In genomic region chr22:37126882-37127281, GRCh38 we compare ENCODE assay signal across 10 cellular contexts. TPM values are rescaled to one million over a fixed set of nuclear protein-coding genes. Genes with fewer than 3 reads are reported as not detected.
DNase-seq lines count a peak whose midpoint lies in the region; ATAC-seq and TF ChIP-seq lines count a peak whose summit lies in the region.
"Had no signal": no experiment of that assay in that cellular context is flagged by ENCODE, and none has a peak within 500 bp of the region (broad histone marks: within the 10 kb centered on the region; RNA-seq: fewer than 3 reads in every experiment).

No MANE protein-coding gene starts in this region.

- H4K5ac ChIP-seq in mesendoderm (ENCODE audit: low read length) = no peak overlapping the region

- H2BK5ac ChIP-seq in mesendoderm (ENCODE audit: low read length) = no peak overlapping the region

- intact Hi-C loops in posterior vena cava (cut with DNase I) = no loop called here

- no peak for ATAC-seq in natural killer cell treated with Interleukin-12 subunit alpha and Interleukin-12 subunit beta and Interleukin-15 and Interleukin-18, amount 100 ng/mL, for 72 hours
- no peak for ATAC-seq in HG02763 (IDR thresholded peaks at IDR 0.05; ENCODE audit: unreplicated experiment)

- peaks cover 70% of the 10 kb centered on the region for H3K27me3 ChIP-seq in MM.1S (replicated peaks; ENCODE audit: insufficient read depth, low read length)
- no peaks in the 10 kb centered on the region for H3K27me3 ChIP-seq in mesendoderm (ENCODE audit: insufficient read depth, low read length, poor library complexity)

- H3K4me1 Mint-ChIP-seq in natural killer cell treated with Interleukin-12 subunit alpha and Interleukin-12 subunit beta and Interleukin-15 and Interleukin-18, amount 100 ng/mL, for 72 hours (ENCODE audit: low read depth in 2 of 2) = peaks cover 57 to 67% of the 10 kb centered on the region in 2 donors

- no peak overlapping the region for H3K4ac ChIP-seq in mesendoderm (ENCODE audit: low read depth, low read length)

- CTCF ChIA-PET in GM10248 (lab: Yijun Ruan, JAX) = interaction anchor here (1.1 to 5.7 kb wide), 7 partner anchors 9 to 82 kb away, joined by 3 to 37 read pairs (median 8); partner anchors contain the start of gene IL2RB

- H3K79me2 ChIP-seq in MM.1S (ENCODE audit: low read length) (no peaks in the 10 kb centered on the region), mesendoderm (ENCODE audit: control insufficient read depth, insufficient read depth, low read length) (no peaks in the 10 kb centered on the region)

- no peak overlapping the region for H4K8ac ChIP-seq in mesendoderm (ENCODE audit: low read depth, low read length)

- H3K27me3 Mint-ChIP-seq in natural killer cell treated with Interleukin-12 subunit alpha and Interleukin-12 subunit beta and Interleukin-15 and Interleukin-18, amount 100 ng/mL, for 72 hours = no peaks in the 10 kb centered on the region
- H3K27me3 Mint-ChIP-seq: memory B cell had no signal

- no peak overlapping the region for H2BK120ac ChIP-seq in mesendoderm (ENCODE audit: low read depth, low read length)

- no peaks in the 10 kb centered on the region for H3K9me2 ChIP-seq in MM.1S (replicated peaks; ENCODE audit: insufficient read depth, low read length)

- H3K18ac ChIP-seq in mesendoderm (ENCODE audit: low read length) = no peak overlapping the region

- POLR2A ChIA-PET in GM10248 (lab: Yijun Ruan, JAX) = interaction anchor here (1.0 kb wide), 1 partner anchor 108 kb away, joined by 3 read pairs; the partner anchor contains the start of genes MPST and TST

- H3K4me3 ChIP-seq in MM.1S (ENCODE audit: low read length) (no peak overlapping the region), astrocyte of the cerebellum (ENCODE audit: low read depth, low read length) (no peak overlapping the region), mesendoderm (ENCODE audit: low read length) (no peak overlapping the region)

- H3K4me2 ChIP-seq in MM.1S (ENCODE audit: low read depth, low read length) = no peak overlapping the region
- no peak overlapping the region for H3K4me2 ChIP-seq in mesendoderm (ENCODE audit: low read length)

- peak; percentile 35 for TF ChIP-seq CTCF in GM10248 (IDR thresholded peaks at IDR 0.05; ENCODE audit: control extremely low read depth, extremely low read depth, low read depth, missing control alignments)
- peak; percentile 53 for TF ChIP-seq CTCF in MM.1S (IDR thresholded peaks at IDR 0.05; ENCODE audit: low read length)
- peak; percentile 36 for TF ChIP-seq CTCF in astrocyte of the cerebellum (IDR thresholded peaks at IDR 0.05; ENCODE audit: low read depth, low read length, missing control alignments)

- H2AFZ ChIP-seq in MM.1S (ENCODE audit: low read length) = no peak overlapping the region

- H3K36me3 ChIP-seq in MM.1S (replicated peaks; ENCODE audit: insufficient read depth, low read length) (no peaks in the 10 kb centered on the region), mesendoderm (ENCODE audit: control insufficient read depth, insufficient read depth, low read length) (no peaks in the 10 kb centered on the region)

- H3K79me1 ChIP-seq in mesendoderm (ENCODE audit: low read length) = no peaks in the 10 kb centered on the region

- no peak overlapping the region for H2AK5ac ChIP-seq in mesendoderm (ENCODE audit: low read length)

- no peaks in the 10 kb centered on the region for H4K20me1 ChIP-seq in MM.1S (ENCODE audit: insufficient read depth, low read length)

- no peaks in the 10 kb centered on the region for H3K9me3 Mint-ChIP-seq in natural killer cell treated with Interleukin-12 subunit alpha and Interleukin-12 subunit beta and Interleukin-15 and Interleukin-18, amount 100 ng/mL, for 72 hours
- H3K9me3 Mint-ChIP-seq: memory B cell had no signal

- no peak overlapping the region for H3K9ac ChIP-seq in MM.1S (ENCODE audit: low read length)
- H3K9ac ChIP-seq in mesendoderm (ENCODE audit: low read length) = no peak overlapping the region

- in situ Hi-C loops in astrocyte of the cerebellum (cut with HindIII; ENCODE audit: low sequenced_read_pairs) = no loop called here

- H2BK15ac ChIP-seq in mesendoderm (replicated peaks; ENCODE audit: low read depth) = no peak overlapping the region

- peak overlapping the region; percentile 100 for H3K27ac Mint-ChIP-seq in natural killer cell treated with Interleukin-12 subunit alpha and Interleukin-12 subunit beta and Interleukin-15 and Interleukin-18, amount 100 ng/mL, for 72 hours
- H3K27ac Mint-ChIP-seq: memory B cell had no signal

- no peaks in the 10 kb centered on the region for H3F3A ChIP-seq in MM.1S (ENCODE audit: insufficient read depth, low read length)

- H3K36me3 Mint-ChIP-seq in natural killer cell treated with Interleukin-12 subunit alpha and Interleukin-12 subunit beta and Interleukin-15 and Interleukin-18, amount 100 ng/mL, for 72 hours = no peaks in the 10 kb centered on the region
- H3K36me3 Mint-ChIP-seq: memory B cell had no signal

- WGBS in mesendoderm (ENCODE audit: extremely low coverage, insufficient coverage, low lambda C conversion rate) = no CpG with 5 or more reads among the region's 5 CpGs

- H3K23ac ChIP-seq in mesendoderm (ENCODE audit: low read length) = no peak overlapping the region

- no peak overlapping the region for H3K4me3 Mint-ChIP-seq in natural killer cell treated with Interleukin-12 subunit alpha and Interleukin-12 subunit beta and Interleukin-15 and Interleukin-18, amount 100 ng/mL, for 72 hours
- H3K4me3 Mint-ChIP-seq: memory B cell had no signal

- H3K56ac ChIP-seq in mesendoderm (ENCODE audit: low read length) = no peak overlapping the region

- no peak overlapping the region for H3K27ac ChIP-seq in MM.1S (ENCODE audit: low read length)
- no peak overlapping the region for H3K27ac ChIP-seq in mesendoderm (ENCODE audit: low read depth, low read length)

- peaks cover 8% of the 10 kb centered on the region; the same call in 1 of the 2 replicates for H3K4me1 ChIP-seq in MM.1S (ENCODE audit: low read length)
- H3K4me1 ChIP-seq in mesendoderm (ENCODE audit: control insufficient read depth, low read depth, low read length) = peaks cover 7% of the 10 kb centered on the region

- DNase-seq in GM10248 (ENCODE audit: extremely low spot score) = no peak
- DNase-seq in MM.1S = no peak
- DNase-seq in astrocyte of the cerebellum (ENCODE audit: low read depth) = no peak
- no peak for DNase-seq in natural killer cell treated with Interleukin-12 subunit alpha and Interleukin-12 subunit beta and Interleukin-15 and Interleukin-18, amount 100 ng/mL, for 72 hours (ENCODE audit: low spot score)
- no peak for DNase-seq in 8988T
- DNase-seq in posterior vena cava (ENCODE audit: low spot score) = no peak
- no peak for DNase-seq in mesendoderm
- DNase-seq: NCI-H2081 had no signal

- H3K9me3 ChIP-seq in MM.1S (replicated peaks; ENCODE audit: insufficient read depth, low read length) = no peaks in the 10 kb centered on the region

RNA-seq across cellular contexts. Expression of gene TMPRSS6, which starts 17.4 kb away (rescaled TPM):
- 1 to 10 TPM; 1.8 to 1.9 TPM for total RNA-seq in natural killer cell treated with Interleukin-12 subunit alpha and Interleukin-12 subunit beta and Interleukin-15 and Interleukin-18, amount 100 ng/mL, for 72 hours
- not detected for total RNA-seq in posterior vena cava
- 0.03 TPM for polyA plus RNA-seq in mesendoderm (2013, experiment 1 of 2)
- polyA plus RNA-seq in mesendoderm (2013, experiment 2 of 2) = not detected

RNA-seq across cellular contexts. Expression of gene IL2RB, which starts 22.8 kb away (rescaled TPM):
- total RNA-seq in natural killer cell treated with Interleukin-12 subunit alpha and Interleukin-12 subunit beta and Interleukin-15 and Interleukin-18, amount 100 ng/mL, for 72 hours = 100 to 1,000 TPM; 508 to 635 TPM
- total RNA-seq in posterior vena cava = 1 to 10 TPM; 1.2 to 1.3 TPM
- 1.2 TPM for polyA plus RNA-seq in mesendoderm (2013, experiment 1 of 2)
- 1.2 TPM for polyA plus RNA-seq in mesendoderm (2013, experiment 2 of 2)

Comparison
In these comparisons a context has a peak if more than half of its experiments do, and no peak if none do; other contexts are left out.
1. RNA of gene IL2RB, which starts 22.8 kb away (total RNA-seq): 508 to 635 TPM in natural killer cell treated with Interleukin-12 subunit alpha and Interleukin-12 subunit beta and Interleukin-15 and Interleukin-18, amount 100 ng/mL, for 72 hours; 1.2 to 1.3 TPM in posterior vena cava; every median in the first group is over 100 times any median in the second.
2. Peak in every context shown above with its lines, with median percentiles within 50 percentile points of each other: CTCF ChIP-seq.